ENCODE assay signal across 1 cellular context in genomic region chr3:62911531-62911930, GRCh38.
TF ChIP-seq lines count a peak whose summit lies in the region.

No MANE protein-coding gene starts in this region.

TF ChIP-seq in GM23338, 12 proteins besides CTCF, POLR2A, EP300 and RAD21 (continued from another document):
- TF ChIP-seq ZNF462 (CRISPR knock-in tag; IDR thresholded peaks at IDR 0.05) (no peak), EZH2phosphoT487 (IDR thresholded peaks at IDR 0.05; ENCODE audit: unreplicated experiment) (no peak)
- TF ChIP-seq, protein P1, sequence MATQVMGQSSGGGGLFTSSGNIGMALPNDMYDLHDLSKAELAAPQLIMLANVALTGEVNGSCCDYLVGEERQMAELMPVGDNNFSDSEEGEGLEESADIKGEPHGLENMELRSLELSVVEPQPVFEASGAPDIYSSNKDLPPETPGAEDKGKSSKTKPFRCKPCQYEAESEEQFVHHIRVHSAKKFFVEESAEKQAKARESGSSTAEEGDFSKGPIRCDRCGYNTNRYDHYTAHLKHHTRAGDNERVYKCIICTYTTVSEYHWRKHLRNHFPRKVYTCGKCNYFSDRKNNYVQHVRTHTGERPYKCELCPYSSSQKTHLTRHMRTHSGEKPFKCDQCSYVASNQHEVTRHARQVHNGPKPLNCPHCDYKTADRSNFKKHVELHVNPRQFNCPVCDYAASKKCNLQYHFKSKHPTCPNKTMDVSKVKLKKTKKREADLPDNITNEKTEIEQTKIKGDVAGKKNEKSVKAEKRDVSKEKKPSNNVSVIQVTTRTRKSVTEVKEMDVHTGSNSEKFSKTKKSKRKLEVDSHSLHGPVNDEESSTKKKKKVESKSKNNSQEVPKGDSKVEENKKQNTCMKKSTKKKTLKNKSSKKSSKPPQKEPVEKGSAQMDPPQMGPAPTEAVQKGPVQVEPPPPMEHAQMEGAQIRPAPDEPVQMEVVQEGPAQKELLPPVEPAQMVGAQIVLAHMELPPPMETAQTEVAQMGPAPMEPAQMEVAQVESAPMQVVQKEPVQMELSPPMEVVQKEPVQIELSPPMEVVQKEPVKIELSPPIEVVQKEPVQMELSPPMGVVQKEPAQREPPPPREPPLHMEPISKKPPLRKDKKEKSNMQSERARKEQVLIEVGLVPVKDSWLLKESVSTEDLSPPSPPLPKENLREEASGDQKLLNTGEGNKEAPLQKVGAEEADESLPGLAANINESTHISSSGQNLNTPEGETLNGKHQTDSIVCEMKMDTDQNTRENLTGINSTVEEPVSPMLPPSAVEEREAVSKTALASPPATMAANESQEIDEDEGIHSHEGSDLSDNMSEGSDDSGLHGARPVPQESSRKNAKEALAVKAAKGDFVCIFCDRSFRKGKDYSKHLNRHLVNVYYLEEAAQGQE (IDR thresholded peaks at IDR 0.05; ENCODE audit: unreplicated experiment), result no peak
